Comparison of ENCODE assay signal across 2 cellular contexts in genomic region chr10:88791924-88792323, GRCh38.
TF ChIP-seq lines count a peak whose summit lies in the region.

No MANE protein-coding gene starts in this region.

TF ChIP-seq in IMR-90, 13 proteins besides CTCF, POLR2A, EP300 and RAD21:
- peak; percentile 33 for TF ChIP-seq SMC3 (IDR thresholded peaks at IDR 0.05; ENCODE audit: low read depth, low read length)
- no peak for TF ChIP-seq RCOR1 (IDR thresholded peaks at IDR 0.05; ENCODE audit: insufficient replicate concordance, low read length)

TF ChIP-seq in GM12878, 131 proteins besides CTCF, POLR2A, EP300 and RAD21:
- TF ChIP-seq MXI1 (IDR thresholded peaks at IDR 0.05; ENCODE audit: low read depth, low read length): no peak
- TF ChIP-seq RUNX3 (IDR thresholded peaks at IDR 0.05; ENCODE audit: low read length): peak; percentile 66
- TF ChIP-seq ETV6 (conservative IDR thresholded peaks at IDR 0.05 in 1 of 2, IDR thresholded peaks at IDR 0.05 in 1 of 2; ENCODE audit: borderline replicate concordance in 1 of 2, low read depth in 1 of 2): peak in 1 of 2 experiments; percentile 43; a peak in 1 of 4 replicates
- 0 out of 2 replicates have a peak, but pooled peaks have one; percentile 24 for TF ChIP-seq IKZF1 (conservative IDR thresholded peaks at IDR 0.05)
- peak; percentile 59; the same call in 1 of the 2 replicates for TF ChIP-seq SMC3 (IDR thresholded peaks at IDR 0.05; ENCODE audit: borderline replicate concordance, low read length)
